In genomic region chr9:110048976-110049698, GRCh38 we compare ENCODE assay signal across 8 cellular contexts.
A peak's percentile ranks its signal among the peaks of the same experiment; 100 is the strongest.
DNase-seq lines count a peak whose midpoint lies in the region; ATAC-seq, FAIRE-seq and TF ChIP-seq lines count a peak whose summit lies in the region.

No MANE protein-coding gene starts in this region.

- peaks cover 3% of the 10 kb centered on the region for H3K9me3 Mint-ChIP-seq in stimulated activated effector memory CD8-positive, alpha-beta T cell treated with anti-CD3 and anti-CD28 coated beads, Interleukin-12 subunit alpha, Interleukin-12 subunit beta, amount 100 ng/mL, for 72 hours

- SMC1A ChIA-PET in GM12878 (lab: Charles Lee; ENCODE audit: uncharacterized antibody, unreplicated experiment), result interaction anchor here (1.1 to 28.0 kb wide), 16 partner anchors 9 to 140 kb away, joined by 3 to 636 read pairs (median 5); no protein-coding TSS in a partner anchor

- intact Hi-C loops in GM12878 (cut with micrococcal nuclease; ENCODE audit: unreplicated experiment), result loop anchor here (1.0 kb wide), 1 partner anchor 82 kb away; no protein-coding TSS in a partner anchor

- DNase-seq in NCI-H2171 treated with DMSO at 0.1 percent for 48 hours (lab: John Stamatoyannopoulos, UW) (peak; percentile 35), NCI-H2171 (lab: John Stamatoyannopoulos, UW) (no peak), RKO (ENCODE audit: low spot score) (peak; percentile 47), GM12878 (ENCODE audit: low read depth, low spot score) (no peak), keratinocyte (ENCODE audit: low read depth, low spot score) (no peak), NCI-H2227 (lab: John Stamatoyannopoulos, UW; ENCODE audit: unreplicated experiment) (no peak)
- peak; percentile 3 to 56 for DNase-seq in stimulated activated effector memory CD8-positive, alpha-beta T cell treated with anti-CD3 and anti-CD28 coated beads, Interleukin-12 subunit alpha, Interleukin-12 subunit beta, amount 100 ng/mL, for 72 hours (ENCODE audit: low spot score in 2 of 2)

- H3K79me2 ChIP-seq in GM12878 (ENCODE audit: control insufficient read depth, insufficient read depth, low read length) (peaks cover 58% of the 10 kb centered on the region), keratinocyte (ENCODE audit: control insufficient read depth, insufficient read depth, low read length) (peaks cover 51% of the 10 kb centered on the region)

- WGBS in GM12878 (ENCODE audit: insufficient coverage, insufficient replicate concordance, low lambda C conversion rate, missing lambda C conversion rate), result 2% methylated on average over 35 of the region's 35 CpGs

- TF ChIP-seq POLR2A in GM12878 (IDR thresholded peaks at IDR 0.05; ENCODE audit: low read depth, low read length), result peak; percentile 25; the same call in 1 of the 2 replicates

- H3K27me3 ChIP-seq in GM12878 (replicated peaks in 1 of 2; ENCODE audit: control insufficient read depth in 2 of 2, insufficient read depth in 2 of 2, low read length in 1 of 2), result no peaks in the 10 kb centered on the region; a peak in 1 of 4 replicates
- H3K27me3 ChIP-seq in keratinocyte (ENCODE audit: control insufficient read depth, extremely low read depth, insufficient read depth, low read length), result no peaks in the 10 kb centered on the region

- POLR2A ChIA-PET in GM12878 (lab: Charles Lee), result interaction anchor here (0.7 to 6.6 kb wide), 12 partner anchors 50 to 144 kb away, joined by 3 to 59 read pairs (median 6); no protein-coding TSS in a partner anchor

- H3K9me1 ChIP-seq in keratinocyte (ENCODE audit: control insufficient read depth, extremely low read depth, insufficient read depth, low read length), result peaks cover 3% of the 10 kb centered on the region

- peak overlapping the region; percentile 95 for H3K4me2 ChIP-seq in GM12878 (ENCODE audit: control insufficient read depth, insufficient read depth)
- H3K4me2 ChIP-seq in keratinocyte (ENCODE audit: control insufficient read depth, extremely low read depth, insufficient read depth, low read depth, low read length), result peak overlapping the region; percentile 57

- peak overlapping the region; percentile 29 for H3K27ac Mint-ChIP-seq in stimulated activated effector memory CD8-positive, alpha-beta T cell treated with anti-CD3 and anti-CD28 coated beads, Interleukin-12 subunit alpha, Interleukin-12 subunit beta, amount 100 ng/mL, for 72 hours

- TF ChIP-seq RAD21 in GM12878 (IDR thresholded peaks at IDR 0.05; ENCODE audit: insufficient read depth, low read depth, low read length), result no peak

- TF ChIP-seq EP300 in GM12878 (IDR thresholded peaks at IDR 0.05; ENCODE audit: borderline replicate concordance in 1 of 2, control insufficient read depth in 1 of 2, low read depth in 2 of 2, low read length in 2 of 2), result no peak

- H3K4me1 Mint-ChIP-seq in stimulated activated effector memory CD8-positive, alpha-beta T cell treated with anti-CD3 and anti-CD28 coated beads, Interleukin-12 subunit alpha, Interleukin-12 subunit beta, amount 100 ng/mL, for 72 hours, result peaks cover 29% of the 10 kb centered on the region

- CTCF ChIA-PET in GM12878 (lab: Yijun Ruan, JAX), result interaction anchor here (0.8 to 20.9 kb wide), 9 partner anchors 79 to 168 kb away, joined by 3 to 537 read pairs (median 9); no protein-coding TSS in a partner anchor

- H2AFZ ChIP-seq in GM12878 (ENCODE audit: control insufficient read depth, low read depth, low read length), result no peak overlapping the region
- peak overlapping the region; percentile 56 for H2AFZ ChIP-seq in keratinocyte (ENCODE audit: control insufficient read depth, low read length)

- in situ Hi-C loops in GM12878 (cut with MboI), result no loop called here

- peak overlapping the region; percentile 100 for H3K4me3 ChIP-seq in GM12878
- H3K4me3 ChIP-seq in keratinocyte (ENCODE audit: control insufficient read depth in 2 of 3, extremely low read depth in 1 of 3, insufficient read depth in 2 of 3, low read depth in 1 of 3, low read length in 3 of 3), result peak overlapping the region; percentile 82 to 99 (median 96)

- H3K9me3 ChIP-seq in GM12878 (replicated peaks; ENCODE audit: control insufficient read depth, insufficient read depth, low read length) (no peaks in the 10 kb centered on the region), keratinocyte (ENCODE audit: control insufficient read depth, low read depth, low read length) (no peaks in the 10 kb centered on the region)

- FAIRE-seq in GM12878 (lab: Jason Lieb, UNC), result no peak
- no peak for FAIRE-seq in keratinocyte (lab: Jason Lieb, UNC)

- BruUV-seq in GM12878 (replicated peaks; lab: Mats Ljungman, UMichigan), result TSS peak; percentile 48

- H4K20me1 ChIP-seq in GM12878 (ENCODE audit: control insufficient read depth, insufficient read depth) (no peaks in the 10 kb centered on the region), keratinocyte (ENCODE audit: control insufficient read depth, extremely low read depth, insufficient read depth, low read length) (peaks cover 7% of the 10 kb centered on the region)

- H3K36me3 ChIP-seq in GM12878 (ENCODE audit: control insufficient read depth in 2 of 2, insufficient read depth in 2 of 2, low read length in 1 of 2), result no peaks in the 10 kb centered on the region
- H3K36me3 ChIP-seq in keratinocyte (ENCODE audit: control insufficient read depth in 2 of 2, extremely low read depth in 1 of 2, insufficient read depth in 2 of 2, low read length in 2 of 2), result peaks cover 0 to 4% of the 10 kb centered on the region in 2 experiments

- no peak for TF ChIP-seq CTCF in GM12878 (IDR thresholded peaks at IDR 0.05 in 2 of 3, conservative IDR thresholded peaks at IDR 0.05 in 1 of 3; ENCODE audit: control insufficient read depth in 2 of 3, extremely low read depth in 1 of 3, insufficient read depth in 1 of 3, low read depth in 3 of 3, low read length in 3 of 3)
- TF ChIP-seq CTCF in keratinocyte (optimal IDR thresholded peaks at IDR 0.05 in 1 of 3, IDR thresholded peaks at IDR 0.05 in 1 of 3, conservative IDR thresholded peaks at IDR 0.05 in 1 of 3; ENCODE audit: extremely low read depth in 1 of 3, insufficient read depth in 2 of 3, low read length in 3 of 3), result no peak

- H3K4me3 Mint-ChIP-seq in stimulated activated effector memory CD8-positive, alpha-beta T cell treated with anti-CD3 and anti-CD28 coated beads, Interleukin-12 subunit alpha, Interleukin-12 subunit beta, amount 100 ng/mL, for 72 hours, result peak overlapping the region; percentile 87

- H3K27ac ChIP-seq in GM12878 (ENCODE audit: control insufficient read depth, insufficient read depth) (peak overlapping the region; percentile 87), keratinocyte (ENCODE audit: control insufficient read depth, insufficient read depth, low read length) (peak overlapping the region; percentile 76)

- H3K9ac ChIP-seq in GM12878 (ENCODE audit: control insufficient read depth, insufficient read depth, low read length), result peak overlapping the region; percentile 55
- peak overlapping the region; percentile 93 for H3K9ac ChIP-seq in keratinocyte (ENCODE audit: control insufficient read depth, extremely low read depth, insufficient read depth, low read length)

- H3K4me1 ChIP-seq in GM12878 (ENCODE audit: control insufficient read depth, insufficient read depth, low read length), result 0 out of 2 replicates have a peak, but pooled peaks cover 4% of the 10 kb centered on the region
- peaks cover 26% of the 10 kb centered on the region for H3K4me1 ChIP-seq in keratinocyte (ENCODE audit: control insufficient read depth, extremely low read depth, insufficient read depth, low read length)

- dilution Hi-C loops in keratinocyte (cut with MboI; ENCODE audit: extremely low pct_ligation_motif_present, low sequenced_read_pairs), result no loop called here

- H3K36me3 Mint-ChIP-seq in stimulated activated effector memory CD8-positive, alpha-beta T cell treated with anti-CD3 and anti-CD28 coated beads, Interleukin-12 subunit alpha, Interleukin-12 subunit beta, amount 100 ng/mL, for 72 hours, result no peaks in the 10 kb centered on the region

- RAD21 ChIA-PET in GM12878 (lab: Charles Lee; ENCODE audit: unreplicated experiment), result interaction anchor here (0.6 to 16.8 kb wide), 14 partner anchors 9 to 987 kb away, joined by 3 to 309 read pairs (median 6); no protein-coding TSS in a partner anchor

- peak; percentile 16 for ATAC-seq in HG02938 (IDR thresholded peaks at IDR 0.05; ENCODE audit: unreplicated experiment)
- ATAC-seq in GM12878, result peak; percentile 22
- ATAC-seq in stimulated activated effector memory CD8-positive, alpha-beta T cell treated with anti-CD3 and anti-CD28 coated beads, Interleukin-12 subunit alpha, Interleukin-12 subunit beta, amount 100 ng/mL, for 72 hours, result peak; percentile 23

TF ChIP-seq in GM12878, 131 proteins besides CTCF, POLR2A, EP300 and RAD21 (continues in another document):
- no peak for TF ChIP-seq SUPT20H (IDR thresholded peaks at IDR 0.05; ENCODE audit: borderline replicate concordance, control insufficient read depth, low read depth, low read length)
- TF ChIP-seq BHLHE40 (IDR thresholded peaks at IDR 0.05; ENCODE audit: borderline replicate concordance in 1 of 2, low read depth in 2 of 2, low read length in 1 of 2), result no peak
- no peak for TF ChIP-seq FOXK2 (IDR thresholded peaks at IDR 0.05)
- no peak for TF ChIP-seq CREB1 (IDR thresholded peaks at IDR 0.05; ENCODE audit: low read depth)
- TF ChIP-seq MAX (IDR thresholded peaks at IDR 0.05; ENCODE audit: low read depth, low read length), result 0 out of 2 replicates have a peak, but pooled peaks have one; percentile 23
- no peak for TF ChIP-seq KLF5 (IDR thresholded peaks at IDR 0.05; ENCODE audit: partially characterized antibody)
- TF ChIP-seq TCF3 (IDR thresholded peaks at IDR 0.05; ENCODE audit: borderline replicate concordance, insufficient read depth, low read depth, low read length), result no peak
- 0 out of 2 replicates have a peak, but pooled peaks have one; percentile 5 for TF ChIP-seq RELB (IDR thresholded peaks at IDR 0.05; ENCODE audit: low read depth)

Comparison
In these comparisons a context has a peak if more than half of its experiments do, and no peak if none do; other contexts are left out.
1. DNase-seq: peak in NCI-H2171 treated with DMSO at 0.1 percent for 48 hours (single experiment), RKO (single experiment) and stimulated activated effector memory CD8-positive, alpha-beta T cell treated with anti-CD3 and anti-CD28 coated beads, Interleukin-12 subunit alpha, Interleukin-12 subunit beta, amount 100 ng/mL, for 72 hours (2 of 2); none in NCI-H2171 (single experiment), GM12878 (single experiment), keratinocyte (single experiment) and NCI-H2227 (single experiment).
2. Peak in every context shown above with its lines, with median percentiles within 50 percentile points of each other: ATAC-seq.